18 cellular contexts compared by ENCODE assay signal in the genomic region with DNA sequence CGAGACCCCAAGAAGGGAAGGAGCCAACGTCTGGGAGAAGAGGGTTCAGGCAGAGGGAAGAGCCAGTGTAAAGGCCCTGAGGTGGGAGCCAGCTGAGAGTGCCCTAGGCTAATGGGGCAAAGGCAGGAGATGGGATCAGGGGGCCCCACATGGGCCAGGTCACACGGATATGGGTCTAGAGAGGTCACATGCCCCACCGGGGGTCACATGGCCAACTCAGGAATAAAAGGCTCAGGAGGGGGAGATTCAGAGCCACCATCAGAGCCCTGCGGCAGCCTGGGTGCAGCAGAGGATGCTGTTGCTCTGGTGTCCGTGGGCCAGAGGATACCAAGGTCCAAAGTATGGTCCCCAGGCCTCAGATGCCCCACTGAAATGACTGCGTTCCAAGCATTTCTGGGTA. TPM values are rescaled to one million over a fixed set of nuclear protein-coding genes. Genes with fewer than 3 reads are reported as not detected.
DNase-seq lines count a peak whose midpoint lies in the region; ATAC-seq, FAIRE-seq and TF ChIP-seq lines count a peak whose summit lies in the region.
"Had no signal": no experiment of that assay in that cellular context is flagged by ENCODE, and none has a peak within 500 bp of the region (broad histone marks: within the 10 kb centered on the region; RNA-seq: fewer than 3 reads in every experiment).

No MANE protein-coding gene starts in this region.

- H2AFZ ChIP-seq in GM23338 (peak overlapping the region; percentile 59; the same call in 1 of the 2 replicates), H1 (ENCODE audit: low read length) (no peak overlapping the region), mesenchymal stem cell (ENCODE audit: low read depth, low read length) (no peak overlapping the region), neural progenitor cell (replicated peaks) (no peak overlapping the region)

- no peak for FAIRE-seq in H1 (lab: Jason Lieb, UNC)
- FAIRE-seq: GM12892 had no signal

- H2BK5ac ChIP-seq in H1 (ENCODE audit: low read depth, low read length): no peak overlapping the region
- no peak overlapping the region for H2BK5ac ChIP-seq in mesenchymal stem cell (ENCODE audit: low read depth, low read length, poor library complexity, severe bottlenecking)

- 96% methylated on average over 7 of the region's 7 CpGs; no CpG with 5 or more reads in 1 of the 2 experiments for WGBS in H1 (ENCODE audit: extremely low coverage in 1 of 2, insufficient coverage in 1 of 2, insufficient read length in 1 of 2, insufficient replicate concordance in 2 of 2, low coverage in 1 of 2, low lambda C conversion rate in 2 of 2, missing lambda C conversion rate in 1 of 2), 2 experiments
- 92% methylated on average over 7 of the region's 7 CpGs for WGBS in mesenchymal stem cell

- no peak overlapping the region for H3K27ac Mint-ChIP-seq in GM23338
- H3K27ac Mint-ChIP-seq in naive thymus-derived CD4-positive, alpha-beta T cell: no peak overlapping the region
- H3K27ac Mint-ChIP-seq in neural progenitor cell: no peak overlapping the region
- H3K27ac Mint-ChIP-seq: H9 had no signal

- H2BK120ac ChIP-seq in H1 (replicated peaks; ENCODE audit: low read depth, low read length) (no peak overlapping the region), mesenchymal stem cell (ENCODE audit: low read depth, low read length) (no peak overlapping the region)

- CTCF ChIA-PET in H1 (lab: Charles Lee; ENCODE audit: partially characterized antibody): interaction anchor here (0.8 to 2.1 kb wide), 6 partner anchors 9 to 108 kb away, joined by 3 to 7 read pairs (median 3); no protein-coding TSS in a partner anchor
- CTCF ChIA-PET in naive thymus-derived CD4-positive, alpha-beta T cell (lab: Charles Lee): no interaction called here

- H3K4me1 ChIP-seq in GM23338 (ENCODE audit: insufficient read depth) (no peaks in the 10 kb centered on the region), H1 (replicated peaks in 1 of 4; ENCODE audit: control insufficient read depth in 3 of 4, insufficient read depth in 4 of 4, low read length in 3 of 4) (peaks cover 0 to 8% (median 4%) of the 10 kb centered on the region in 4 experiments; a peak in 5 of 7 replicates), mesenchymal stem cell (ENCODE audit: control insufficient read depth, insufficient read depth, low read depth, low read length) (peaks cover 43% of the 10 kb centered on the region), neural progenitor cell (peaks cover 33% of the 10 kb centered on the region)
- H3K4me1 ChIP-seq in naive thymus-derived CD4-positive, alpha-beta T cell (ENCODE audit: control insufficient read depth in 2 of 2, insufficient read depth in 2 of 2, low read length in 2 of 2): no peaks in the 10 kb centered on the region

- POLR2A ChIA-PET in H1 (lab: Charles Lee; ENCODE audit: partially characterized antibody): interaction anchor here (1.0 to 2.1 kb wide), 2 partner anchors 55 to 72 kb away, joined by 3 to 5 read pairs; partner anchors contain the start of gene SLC6A6
- POLR2A ChIA-PET in naive thymus-derived CD4-positive, alpha-beta T cell (lab: Charles Lee): no interaction called here

- no peak for TF ChIP-seq POLR2A in H1 (IDR thresholded peaks at IDR 0.05; ENCODE audit: control extremely low read depth in 1 of 2, low read depth in 2 of 2, low read length in 2 of 2)

- H3K23ac ChIP-seq in H1 (ENCODE audit: insufficient read length) (no peak overlapping the region), mesenchymal stem cell (ENCODE audit: low read length in 2 of 2) (no peak overlapping the region)

- H3K4ac ChIP-seq in H1 (replicated peaks; ENCODE audit: insufficient read length, low read depth, low read length) (no peak overlapping the region), mesenchymal stem cell (ENCODE audit: low read depth in 1 of 2, low read length in 2 of 2) (peak overlapping the region in 1 of 2 experiments; percentile 4)

- H2BK15ac ChIP-seq in H1 (ENCODE audit: low read length): no peak overlapping the region
- no peak overlapping the region for H2BK15ac ChIP-seq in mesenchymal stem cell (ENCODE audit: low read depth, poor library complexity, severe bottlenecking)

- H3K4me2 ChIP-seq in GM23338: no peak overlapping the region
- H3K4me2 ChIP-seq in H1 (ENCODE audit: insufficient read depth in 1 of 2, low read depth in 2 of 2, low read length in 2 of 2): no peak overlapping the region
- no peak overlapping the region for H3K4me2 ChIP-seq in mesenchymal stem cell (ENCODE audit: low read length, poor library complexity, severe bottlenecking)
- H3K4me2 ChIP-seq in neural progenitor cell: no peak overlapping the region

- H3K9me3 Mint-ChIP-seq in GM23338: no peaks in the 10 kb centered on the region
- H3K9me3 Mint-ChIP-seq in naive thymus-derived CD4-positive, alpha-beta T cell: no peaks in the 10 kb centered on the region
- no peaks in the 10 kb centered on the region for H3K9me3 Mint-ChIP-seq in neural progenitor cell
- H3K9me3 Mint-ChIP-seq: CD4-positive, alpha-beta memory T cell; H9 had no signal

- H3K79me2 ChIP-seq in GM23338 (replicated peaks; ENCODE audit: insufficient read depth): no peaks in the 10 kb centered on the region
- no peaks in the 10 kb centered on the region for H3K79me2 ChIP-seq in H1 (ENCODE audit: control insufficient read depth in 1 of 2, insufficient read depth in 2 of 2, low read length in 2 of 2)
- no peaks in the 10 kb centered on the region for H3K79me2 ChIP-seq in neural progenitor cell (ENCODE audit: low read depth)

- H4K20me1 ChIP-seq in GM23338 (replicated peaks; ENCODE audit: insufficient read depth): no peaks in the 10 kb centered on the region
- no peaks in the 10 kb centered on the region for H4K20me1 ChIP-seq in H1 (replicated peaks in 1 of 2; ENCODE audit: control insufficient read depth in 1 of 2, insufficient read depth in 2 of 2, low read length in 2 of 2)
- no peaks in the 10 kb centered on the region for H4K20me1 ChIP-seq in neural progenitor cell (ENCODE audit: low read depth)

- no peak for TF ChIP-seq RAD21 in H1 (IDR thresholded peaks at IDR 0.05 in 1 of 2, conservative IDR thresholded peaks at IDR 0.05 in 1 of 2; ENCODE audit: low read depth in 2 of 2, low read length in 2 of 2)

- H3K56ac ChIP-seq in H1 (replicated peaks; ENCODE audit: insufficient read length, low read depth, low read length): no peak overlapping the region

- intact Hi-C loops in naive thymus-derived CD4-positive, alpha-beta T cell (cut with micrococcal nuclease): no loop called here

- TF ChIP-seq CTCF in GM23338 (conservative IDR thresholded peaks at IDR 0.05; ENCODE audit: low read depth in 2 of 2): no peak
- no peak for TF ChIP-seq CTCF in H1 (IDR thresholded peaks at IDR 0.05; ENCODE audit: control extremely low read depth in 1 of 3, insufficient read depth in 1 of 3, low read depth in 1 of 3, low read length in 3 of 3)
- no peak for TF ChIP-seq CTCF in neural progenitor cell (IDR thresholded peaks at IDR 0.05)

- H3K4me1 Mint-ChIP-seq in GM23338 (peaks cover 21% of the 10 kb centered on the region), neural progenitor cell (peaks cover 32% of the 10 kb centered on the region)
- no peaks in the 10 kb centered on the region for H3K4me1 Mint-ChIP-seq in naive thymus-derived CD4-positive, alpha-beta T cell
- H3K4me1 Mint-ChIP-seq: CD4-positive, alpha-beta memory T cell had no signal

- H4K8ac ChIP-seq in H1 (ENCODE audit: extremely low read depth, insufficient read depth, low read length) (no peak overlapping the region), mesenchymal stem cell (ENCODE audit: low read length) (no peak overlapping the region)

- H3K4me3 Mint-ChIP-seq in GM23338 (no peak overlapping the region), neural progenitor cell (no peak overlapping the region)
- H3K4me3 Mint-ChIP-seq in naive thymus-derived CD4-positive, alpha-beta T cell: no peak overlapping the region
- H3K4me3 Mint-ChIP-seq: CD4-positive, alpha-beta memory T cell; H9 had no signal

- H3K36me3 Mint-ChIP-seq in GM23338 (ENCODE audit: low read depth) (no peaks in the 10 kb centered on the region), neural progenitor cell (no peaks in the 10 kb centered on the region)
- H3K36me3 Mint-ChIP-seq in naive thymus-derived CD4-positive, alpha-beta T cell: no peaks in the 10 kb centered on the region
- H3K36me3 Mint-ChIP-seq: CD4-positive, alpha-beta memory T cell had no signal

- no peaks in the 10 kb centered on the region for H3K9me2 ChIP-seq in GM23338 (ENCODE audit: insufficient read depth)

- H3K27me3 ChIP-seq in GM23338 (ENCODE audit: insufficient read depth) (no peaks in the 10 kb centered on the region), H1 (replicated peaks in 1 of 4; ENCODE audit: control insufficient read depth in 3 of 4, extremely low read depth in 1 of 4, insufficient read depth in 3 of 4, low read length in 3 of 4) (peaks cover 3 to 25% (median 23%) of the 10 kb centered on the region in 4 experiments; a peak in 5 of 7 replicates), mesenchymal stem cell (ENCODE audit: control insufficient read depth in 1 of 2, insufficient read depth in 1 of 2, low read length in 2 of 2) (peaks cover 0 to 61% of the 10 kb centered on the region in 2 experiments), neural progenitor cell (peaks cover 3% of the 10 kb centered on the region)
- no peaks in the 10 kb centered on the region for H3K27me3 ChIP-seq in naive thymus-derived CD4-positive, alpha-beta T cell (ENCODE audit: control insufficient read depth in 2 of 2, insufficient read depth in 2 of 2, low read length in 2 of 2)

- H3F3A ChIP-seq in GM23338 (replicated peaks; ENCODE audit: low read depth): no peaks in the 10 kb centered on the region
- peaks cover 6% of the 10 kb centered on the region for H3F3A ChIP-seq in neural progenitor cell (ENCODE audit: low read depth)

- H3K18ac ChIP-seq in H1 (ENCODE audit: extremely low read depth, low read length): no peak overlapping the region
- H3K18ac ChIP-seq in mesenchymal stem cell (ENCODE audit: low read depth in 1 of 2, low read length in 2 of 2): no peak overlapping the region

- H2BK20ac ChIP-seq in H1 (ENCODE audit: low read length): no peak overlapping the region

- H3K9ac ChIP-seq in H1 (replicated peaks in 1 of 4; ENCODE audit: extremely low read depth in 1 of 4, low read depth in 3 of 4, low read length in 3 of 4) (no peak overlapping the region), mesenchymal stem cell (ENCODE audit: low read length) (no peak overlapping the region), neural progenitor cell (no peak overlapping the region)

- no peak for TF ChIP-seq EP300 in H1 (IDR thresholded peaks at IDR 0.05; ENCODE audit: borderline replicate concordance in 1 of 2, low read depth in 2 of 2, low read length in 2 of 2)

- H3K36me3 ChIP-seq in GM23338 (ENCODE audit: insufficient read depth): no peaks in the 10 kb centered on the region
- no peaks in the 10 kb centered on the region for H3K36me3 ChIP-seq in H1 (ENCODE audit: control insufficient read depth in 2 of 4, insufficient read depth in 4 of 4, low read length in 3 of 4)
- no peaks in the 10 kb centered on the region for H3K36me3 ChIP-seq in mesenchymal stem cell (ENCODE audit: control insufficient read depth in 1 of 2, insufficient read depth in 2 of 2, low read depth in 1 of 2, low read length in 2 of 2)
- H3K36me3 ChIP-seq in naive thymus-derived CD4-positive, alpha-beta T cell (ENCODE audit: control insufficient read depth in 2 of 3, insufficient read depth in 3 of 3, low read length in 3 of 3): no peaks in the 10 kb centered on the region
- H3K36me3 ChIP-seq in neural progenitor cell: no peaks in the 10 kb centered on the region

- H3K9me3 ChIP-seq in H1 (ENCODE audit: insufficient read depth in 2 of 2, low read depth in 1 of 2, low read length in 1 of 2) (no peaks in the 10 kb centered on the region), mesenchymal stem cell (ENCODE audit: control insufficient read depth, low read length) (no peaks in the 10 kb centered on the region), neural progenitor cell (ENCODE audit: low read depth) (no peaks in the 10 kb centered on the region)
- H3K9me3 ChIP-seq in naive thymus-derived CD4-positive, alpha-beta T cell (ENCODE audit: control insufficient read depth in 2 of 3, low read length in 3 of 3): no peaks in the 10 kb centered on the region

- H3K4me3 ChIP-seq in GM23338: no peak overlapping the region
- no peak overlapping the region for H3K4me3 ChIP-seq in H1 (ENCODE audit: extremely low read depth in 1 of 4, insufficient read depth in 2 of 4, low read depth in 3 of 4, low read length in 4 of 4)
- H3K4me3 ChIP-seq in mesenchymal stem cell (ENCODE audit: insufficient read depth in 1 of 2, low read depth in 1 of 2, low read length in 2 of 2): no peak overlapping the region
- H3K4me3 ChIP-seq in naive thymus-derived CD4-positive, alpha-beta T cell (ENCODE audit: low read length): no peak overlapping the region
- no peak overlapping the region for H3K4me3 ChIP-seq in neural progenitor cell

- DNase-seq in GM23338 (ENCODE audit: low spot score) (no peak), H1 (ENCODE audit: low read depth in 1 of 2, low spot score in 2 of 2) (no peak), mesenchymal stem cell (no peak), cerebellum (ENCODE audit: low spot score) (no peak), neural progenitor cell (ENCODE audit: low spot score) (no peak)
- no peak for DNase-seq in naive thymus-derived CD4-positive, alpha-beta T cell
- DNase-seq: 8988T; C1 segment of cervical spinal cord; Calu3; CD4-positive, alpha-beta memory T cell; COR-L47; DMS53; DMS79 treated with DMSO at 0.1 percent for 48 hours; GF-D8; H9 had no signal

- no peaks in the 10 kb centered on the region for H3K23me2 ChIP-seq in H1 (ENCODE audit: low read depth, low read length)

- H3K14ac ChIP-seq in H1 (ENCODE audit: insufficient read length) (no peak overlapping the region), mesenchymal stem cell (ENCODE audit: low read length in 2 of 2) (no peak overlapping the region)

- H4K91ac ChIP-seq in H1 (replicated peaks; ENCODE audit: insufficient read length, low read length) (no peak overlapping the region), mesenchymal stem cell (ENCODE audit: low read length) (no peak overlapping the region)

- H2AK5ac ChIP-seq in H1 (ENCODE audit: low read depth, low read length): no peak overlapping the region
- H2AK5ac ChIP-seq in mesenchymal stem cell (ENCODE audit: low read length, severe bottlenecking): peak overlapping the region; percentile 12

- H3K79me1 ChIP-seq in H1 (ENCODE audit: low read depth, low read length): no peaks in the 10 kb centered on the region
- no peaks in the 10 kb centered on the region for H3K79me1 ChIP-seq in mesenchymal stem cell (replicated peaks; ENCODE audit: low read length, poor library complexity, severe bottlenecking)

- H3K27ac ChIP-seq in GM23338 (ENCODE audit: low read depth): no peak overlapping the region
- no peak overlapping the region for H3K27ac ChIP-seq in H1 (ENCODE audit: low read depth, low read length)
- H3K27ac ChIP-seq in mesenchymal stem cell (ENCODE audit: low read length, poor library complexity, severe bottlenecking): no peak overlapping the region
- H3K27ac ChIP-seq in naive thymus-derived CD4-positive, alpha-beta T cell (ENCODE audit: low read depth, low read length): no peak overlapping the region
- no peak overlapping the region for H3K27ac ChIP-seq in neural progenitor cell

- H3K27me3 Mint-ChIP-seq in GM23338 (ENCODE audit: insufficient read depth, low read depth, poor library complexity): peaks cover 25% of the 10 kb centered on the region
- peaks cover 0 to 4% (median 0%) of the 10 kb centered on the region in 5 donors for H3K27me3 Mint-ChIP-seq in naive thymus-derived CD4-positive, alpha-beta T cell
- peaks cover 4% of the 10 kb centered on the region for H3K27me3 Mint-ChIP-seq in neural progenitor cell (ENCODE audit: insufficient read depth, low read depth)

- no peak overlapping the region; the same call in 1 of the 2 replicates for H2BK12ac ChIP-seq in H1 (ENCODE audit: low read depth, low read length)
- H2BK12ac ChIP-seq in mesenchymal stem cell (ENCODE audit: low read length in 2 of 2): peak overlapping the region in 1 of 2 experiments; percentile 37

- ATAC-seq in GM23338 (no peak), GM18520 (IDR thresholded peaks at IDR 0.05; ENCODE audit: unreplicated experiment) (no peak)
- no peak for ATAC-seq in naive thymus-derived CD4-positive, alpha-beta T cell
- ATAC-seq: HCT116 had no signal

- H4K5ac ChIP-seq in H1 (ENCODE audit: insufficient read length, low read depth, low read length): no peak overlapping the region

RNA-seq across cellular contexts. Expression of gene SLC6A6, which starts 55.3 kb away (rescaled TPM):
- total RNA-seq in GM23338 (2014; rRNA removed; shearing (Covaris generic)): 142 and 150 TPM in 2 replicates
- polyA plus RNA-seq in GM23338 (2016; fragmentation: Nextera tagmentation; extraction: Ambion mirVana): 27.5 and 31.6 TPM in 2 replicates
- total RNA-seq in H1 (2021; fragmentation: NEBNext Ultra II Directional; extraction: Animal tissue kit (Norgen Biotek cat#: 25700)): 140 and 144 TPM in 2 replicates
- polyA plus RNA-seq in H1 (2011; rRNA removed): 66.2 and 77.8 TPM in 2 replicates
- polyA plus RNA-seq in H1 (2011; cell fraction: cytosol; rRNA removed): 69.0 TPM
- 164 TPM for polyA plus RNA-seq in H1 (2011; cell fraction: nucleus; rRNA removed)
- 61.4 to 78.1 TPM (median 74.2 TPM) in 4 replicates for polyA plus RNA-seq in H1 (2012, experiment 1 of 2)
- 45.2 TPM for polyA plus RNA-seq in H1 (2012, experiment 2 of 2)
- 158 TPM for polyA plus RNA-seq in H1 (2013, experiment 1 of 2)
- 135 TPM for polyA plus RNA-seq in H1 (2013, experiment 2 of 2)
- 242 and 245 TPM in 2 replicates for polyA minus RNA-seq in H1 (2011; rRNA and poly(A)+ RNA removed)
- polyA minus RNA-seq in H1 (2011; cell fraction: cytosol; rRNA and poly(A)+ RNA removed): 135 TPM
- polyA minus RNA-seq in H1 (2011; cell fraction: nucleus; rRNA and poly(A)+ RNA removed): 104 TPM
- polyA plus RNA-seq in mesenchymal stem cell (2013, experiment 1 of 2): 34.8 TPM
- polyA plus RNA-seq in mesenchymal stem cell (2013, experiment 2 of 2): 33.8 TPM
- 10 to 100 TPM; 34.5 to 87.5 (median 35.6) TPM for total RNA-seq in naive thymus-derived CD4-positive, alpha-beta T cell
- polyA plus RNA-seq in naive thymus-derived CD4-positive, alpha-beta T cell: 1 to 10 TPM; 3.0 to 3.2 TPM
- 24.6 TPM for total RNA-seq in cerebellum
- 32.9 and 37.2 TPM in 2 replicates for total RNA-seq in neural progenitor cell (ENCODE audit: low replicate concordance)
